8 cellular contexts compared by ENCODE assay signal in the genomic region with DNA sequence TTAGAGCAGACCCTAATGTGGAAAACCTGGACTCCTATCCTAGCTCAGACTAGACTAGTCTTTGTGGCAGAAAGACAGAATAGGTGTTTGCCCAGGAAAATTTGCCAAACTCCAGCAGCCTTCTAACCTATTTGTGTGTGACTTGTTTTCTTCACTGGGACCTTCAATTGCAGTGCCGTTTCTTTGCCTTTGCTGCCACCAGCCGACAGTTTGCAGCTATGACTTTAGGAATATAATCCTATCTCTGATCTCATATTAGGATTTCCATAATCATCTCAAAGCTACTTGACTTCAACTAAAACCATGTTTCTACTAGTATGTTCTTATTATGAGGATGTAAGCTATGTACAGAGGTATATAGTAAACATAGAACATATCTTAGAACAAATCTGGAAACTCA.
DNase-seq lines count a peak whose midpoint lies in the region; ATAC-seq, FAIRE-seq and TF ChIP-seq lines count a peak whose summit lies in the region.

No MANE protein-coding gene starts in this region.

- POLR2A ChIA-PET in BJ (lab: Charles Lee) = no interaction called here
- POLR2A ChIA-PET in OCI-LY7 (lab: Charles Lee) = interaction anchor here (0.6 to 1.7 kb wide), 4 partner anchors 112 to 577 kb away, joined by 3 to 7 read pairs (median 5); no protein-coding TSS in a partner anchor
- POLR2A ChIA-PET in H1 (lab: Charles Lee; ENCODE audit: partially characterized antibody) = interaction anchor here (0.6 kb wide), 1 partner anchor 38 kb away, joined by 3 read pairs; no protein-coding TSS in a partner anchor

- no peak overlapping the region for H3K4me3 Mint-ChIP-seq in activated T-cell treated with anti-CD3 and anti-CD28 coated beads, Interleukin-2, amount 50 U/mL, for 72 hours

- H3K4ac ChIP-seq in H1 (replicated peaks; ENCODE audit: insufficient read length, low read depth, low read length) = no peak overlapping the region

- H4K5ac ChIP-seq in H1 (ENCODE audit: insufficient read length, low read depth, low read length) = no peak overlapping the region

- ATAC-seq in GM21526 (IDR thresholded peaks at IDR 0.05; ENCODE audit: low FRiP score, unreplicated experiment) (peak; percentile 59), psoas muscle (no peak), HG03442 (IDR thresholded peaks at IDR 0.05; ENCODE audit: unreplicated experiment) (no peak)
- ATAC-seq in activated T-cell treated with anti-CD3 and anti-CD28 coated beads, Interleukin-2, amount 50 U/mL, for 72 hours (replicated peaks in 1 of 2) = no peak

- H3K27me3 ChIP-seq in BJ (ENCODE audit: control insufficient read depth, insufficient read depth, low read length) (no peaks in the 10 kb centered on the region), H1 (replicated peaks in 1 of 4; ENCODE audit: control insufficient read depth in 3 of 4, extremely low read depth in 1 of 4, insufficient read depth in 3 of 4, low read length in 3 of 4) (no peaks in the 10 kb centered on the region), psoas muscle (ENCODE audit: insufficient read depth in 3 of 3, low read length in 2 of 3) (no peaks in the 10 kb centered on the region)

- no peaks in the 10 kb centered on the region for H3K79me1 ChIP-seq in H1 (ENCODE audit: low read depth, low read length)

- H2BK5ac ChIP-seq in H1 (ENCODE audit: low read depth, low read length) = no peak overlapping the region

- H3K27ac Mint-ChIP-seq in activated T-cell treated with anti-CD3 and anti-CD28 coated beads, Interleukin-2, amount 50 U/mL, for 72 hours = no peak overlapping the region

- H2AK5ac ChIP-seq in H1 (ENCODE audit: low read depth, low read length) = no peak overlapping the region

- H3K56ac ChIP-seq in H1 (replicated peaks; ENCODE audit: insufficient read length, low read depth, low read length) = no peak overlapping the region

- CTCF ChIA-PET in BJ (lab: Yijun Ruan, JAX) (interaction anchor here (0.6 to 1.8 kb wide), 7 partner anchors 8 to 492 kb away, joined by 3 to 4 read pairs (median 3); no protein-coding TSS in a partner anchor), OCI-LY7 (lab: Charles Lee; ENCODE audit: unreplicated experiment) (no interaction called here), H1 (lab: Charles Lee; ENCODE audit: partially characterized antibody) (interaction anchor here (0.6 to 2.3 kb wide), 12 partner anchors 9 to 1576 kb away, joined by 3 to 8 read pairs (median 3); partner anchors contain the start of gene ATP7A)

- H3K9me3 ChIP-seq in OCI-LY7 (ENCODE audit: low read length) (no peaks in the 10 kb centered on the region), H1 (ENCODE audit: insufficient read depth in 2 of 2, low read depth in 1 of 2, low read length in 1 of 2) (no peaks in the 10 kb centered on the region), psoas muscle (no peaks in the 10 kb centered on the region)

- H3K9me3 Mint-ChIP-seq in activated T-cell treated with anti-CD3 and anti-CD28 coated beads, Interleukin-2, amount 50 U/mL, for 72 hours = no peaks in the 10 kb centered on the region

- H3K36me3 ChIP-seq in BJ (ENCODE audit: control insufficient read depth, insufficient read depth, low read length) (no peaks in the 10 kb centered on the region), OCI-LY7 (ENCODE audit: insufficient read depth, low read length) (no peaks in the 10 kb centered on the region), H1 (ENCODE audit: control insufficient read depth in 2 of 4, insufficient read depth in 4 of 4, low read length in 3 of 4) (no peaks in the 10 kb centered on the region), psoas muscle (ENCODE audit: insufficient read depth in 1 of 2, low read depth in 1 of 2) (no peaks in the 10 kb centered on the region)

- H3K18ac ChIP-seq in H1 (ENCODE audit: extremely low read depth, low read length) = no peak overlapping the region

- H3K4me3 ChIP-seq in BJ (ENCODE audit: low read depth, low read length) = no peak overlapping the region
- H3K4me3 ChIP-seq in OCI-LY7 (ENCODE audit: low read depth, low read length, poor library complexity, severe bottlenecking) = no peak overlapping the region
- H3K4me3 ChIP-seq in H1 (ENCODE audit: extremely low read depth in 1 of 4, insufficient read depth in 2 of 4, low read depth in 3 of 4, low read length in 4 of 4) = no peak overlapping the region
- H3K4me3 ChIP-seq in psoas muscle = no peak overlapping the region

- no peak overlapping the region for H3K9ac ChIP-seq in H1 (replicated peaks in 1 of 4; ENCODE audit: extremely low read depth in 1 of 4, low read depth in 3 of 4, low read length in 3 of 4)

- no peaks in the 10 kb centered on the region for H3K27me3 Mint-ChIP-seq in activated T-cell treated with anti-CD3 and anti-CD28 coated beads, Interleukin-2, amount 50 U/mL, for 72 hours (ENCODE audit: low read depth)

- H2AFZ ChIP-seq in OCI-LY7 (ENCODE audit: low read length) (no peak overlapping the region), H1 (ENCODE audit: low read length) (no peak overlapping the region)

- H3K4me1 Mint-ChIP-seq in activated T-cell treated with anti-CD3 and anti-CD28 coated beads, Interleukin-2, amount 50 U/mL, for 72 hours (ENCODE audit: low read depth) = no peaks in the 10 kb centered on the region

- no peak overlapping the region for H3K14ac ChIP-seq in H1 (ENCODE audit: insufficient read length)

- H3K23me2 ChIP-seq in H1 (ENCODE audit: low read depth, low read length) = no peaks in the 10 kb centered on the region

- peak; percentile 38 for TF ChIP-seq CTCF in BJ (IDR thresholded peaks at IDR 0.05; ENCODE audit: insufficient read depth, low read depth, low read length)
- TF ChIP-seq CTCF in OCI-LY7 (conservative IDR thresholded peaks at IDR 0.05; ENCODE audit: low read length) = peak; percentile 80
- peak in 2 of 3 experiments; percentile 6 to 34; a peak in 1 of 4 replicates for TF ChIP-seq CTCF in H1 (IDR thresholded peaks at IDR 0.05; ENCODE audit: control extremely low read depth in 1 of 3, insufficient read depth in 1 of 3, low read depth in 1 of 3, low read length in 3 of 3)
- peak; percentile 37 for TF ChIP-seq CTCF in psoas muscle (IDR thresholded peaks at IDR 0.05)

- H3K4me2 ChIP-seq in OCI-LY7 (ENCODE audit: low read length) (no peak overlapping the region), H1 (ENCODE audit: insufficient read depth in 1 of 2, low read depth in 2 of 2, low read length in 2 of 2) (no peak overlapping the region)

- WGBS in H1 (ENCODE audit: extremely low coverage in 1 of 2, insufficient coverage in 1 of 2, insufficient read length in 1 of 2, insufficient replicate concordance in 2 of 2, low coverage in 1 of 2, low lambda C conversion rate in 2 of 2, missing lambda C conversion rate in 1 of 2), 2 experiments = 52% methylated on average over 2 of the region's 2 CpGs; no CpG with 5 or more reads in 1 of the 2 experiments
- 45 to 61% (median 57%) methylated on average over 2 of the region's 2 CpGs for whole genome bisulfite sequencing in psoas muscle, 3 donors

- H3K36me3 Mint-ChIP-seq in activated T-cell treated with anti-CD3 and anti-CD28 coated beads, Interleukin-2, amount 50 U/mL, for 72 hours (ENCODE audit: insufficient read depth in 2 of 2) = peaks cover 0 to 1% of the 10 kb centered on the region in 2 donors

- H2BK20ac ChIP-seq in H1 (ENCODE audit: low read length) = no peak overlapping the region

- intact Hi-C loops in OCI-LY7 (cut with micrococcal nuclease; ENCODE audit: unreplicated experiment) = loop anchor here (5.0 kb wide), 1 partner anchor 1472 kb away; no protein-coding TSS in a partner anchor
- intact Hi-C loops in psoas muscle (cut with DNase I) = loop anchor here (10.0 kb wide), 2 partner anchors 115 to 1745 kb away; partner anchors contain the start of gene ATP7A (in 2 of the 2)

- BruUV-seq in OCI-LY7 (replicated peaks; lab: Mats Ljungman, UMichigan) = no TSS peak

- no peaks in the 10 kb centered on the region for H4K20me1 ChIP-seq in OCI-LY7 (ENCODE audit: insufficient read depth, low read length)
- H4K20me1 ChIP-seq in H1 (replicated peaks in 1 of 2; ENCODE audit: control insufficient read depth in 1 of 2, insufficient read depth in 2 of 2, low read length in 2 of 2) = no peaks in the 10 kb centered on the region

- no peak overlapping the region for H4K8ac ChIP-seq in H1 (ENCODE audit: extremely low read depth, insufficient read depth, low read length)

- no peak overlapping the region for H2BK120ac ChIP-seq in H1 (replicated peaks; ENCODE audit: low read depth, low read length)

- no peak overlapping the region for H4K91ac ChIP-seq in H1 (replicated peaks; ENCODE audit: insufficient read length, low read length)

- DNase-seq in BJ (ENCODE audit: low read depth) (no peak), OCI-LY7 (ENCODE audit: low spot score) (peak; percentile 45), H1 (ENCODE audit: low read depth in 1 of 2, low spot score in 2 of 2) (no peak), psoas muscle (no peak), NCI-H345 (lab: John Stamatoyannopoulos, UW) (no peak)
- no peak for DNase-seq in activated T-cell treated with anti-CD3 and anti-CD28 coated beads, Interleukin-2, amount 50 U/mL, for 72 hours

- TF ChIP-seq RAD21 in H1 (IDR thresholded peaks at IDR 0.05 in 1 of 2, conservative IDR thresholded peaks at IDR 0.05 in 1 of 2; ENCODE audit: low read depth in 2 of 2, low read length in 2 of 2) = peak; percentile 74 to 77

- no peak overlapping the region for H2BK12ac ChIP-seq in H1 (ENCODE audit: low read depth, low read length)

- H3K27ac ChIP-seq in OCI-LY7 (ENCODE audit: low read depth, low read length, poor library complexity, severe bottlenecking) = no peak overlapping the region
- H3K27ac ChIP-seq in H1 (ENCODE audit: low read depth, low read length) = no peak overlapping the region
- H3K27ac ChIP-seq in psoas muscle = no peak overlapping the region

- H3K23ac ChIP-seq in H1 (ENCODE audit: insufficient read length) = no peak overlapping the region

- H2BK15ac ChIP-seq in H1 (ENCODE audit: low read length) = no peak overlapping the region

- H3K79me2 ChIP-seq in OCI-LY7 (ENCODE audit: insufficient read depth, low read depth, low read length) (no peaks in the 10 kb centered on the region), H1 (ENCODE audit: control insufficient read depth in 1 of 2, insufficient read depth in 2 of 2, low read length in 2 of 2) (no peaks in the 10 kb centered on the region)

- peak; percentile 63 for FAIRE-seq in H1 (lab: Jason Lieb, UNC)

- no peak for TF ChIP-seq EP300 in H1 (IDR thresholded peaks at IDR 0.05; ENCODE audit: borderline replicate concordance in 1 of 2, low read depth in 2 of 2, low read length in 2 of 2)

- TF ChIP-seq POLR2A in H1 (IDR thresholded peaks at IDR 0.05; ENCODE audit: control extremely low read depth in 1 of 2, low read depth in 2 of 2, low read length in 2 of 2) = no peak

- no peaks in the 10 kb centered on the region for H3K9me2 ChIP-seq in OCI-LY7 (ENCODE audit: insufficient read depth, low read length)

- no peaks in the 10 kb centered on the region for H3K4me1 ChIP-seq in OCI-LY7 (ENCODE audit: insufficient read depth, low read length, poor library complexity, severe bottlenecking)
- H3K4me1 ChIP-seq in H1 (replicated peaks in 1 of 4; ENCODE audit: control insufficient read depth in 3 of 4, insufficient read depth in 4 of 4, low read length in 3 of 4) = no peaks in the 10 kb centered on the region
- no peaks in the 10 kb centered on the region for H3K4me1 ChIP-seq in psoas muscle

Comparison
In these comparisons a context has a peak if more than half of its experiments do, and no peak if none do; other contexts are left out.
1. CTCF ChIP-seq: peak in every context shown above with its lines; median percentile 80 in OCI-LY7; 38 in BJ; 37 in psoas muscle; 20 in H1.